In genomic region chr14:34139160-34140121, GRCh38 we compare ENCODE assay signal across 8 cellular contexts.
DNase-seq lines count a peak whose midpoint lies in the region; ATAC-seq, FAIRE-seq and TF ChIP-seq lines count a peak whose summit lies in the region.
"Not testable (repeated sequence)": the region's sequence is repeated elsewhere in the genome, so short reads cannot be mapped to it uniquely, and the experiment has no call there.

No MANE protein-coding gene starts in this region.

- in situ Hi-C loops in brain microvascular endothelial cell (cut with HindIII; ENCODE audit: low pct_ligation_motif_present, low sequenced_read_pairs): not testable (repeated sequence)
- in situ Hi-C loops in HepG2 (cut with HindIII; ENCODE audit: extremely low pct_ligation_motif_present, low pct_unique_long_range_greater_than_20kb): loop anchor here (5.0 kb wide), 1 partner anchor 88 kb away; no protein-coding TSS in a partner anchor

- intact Hi-C loops in HepG2 (cut with micrococcal nuclease; ENCODE audit: unreplicated experiment): loop anchor here (2.0 kb wide), 2 partner anchors 89 to 181 kb away; no protein-coding TSS in a partner anchor

- peak overlapping the region; percentile 66 for H3K27ac ChIP-seq in RWPE1
- not testable (repeated sequence) for H3K27ac ChIP-seq in brain microvascular endothelial cell; HepG2 (ENCODE audit: extremely low read length, insufficient read depth, low read length)

- FAIRE-seq in HepG2 (lab: Jason Lieb, UNC): peak; percentile 70

- BruUV-seq in HepG2 (replicated peaks; lab: Mats Ljungman, UMichigan): not testable (repeated sequence)

- 0 out of 2 replicates have a peak, but pooled peaks have one; percentile 40 for TF ChIP-seq RAD21 in HepG2 (CRISPR knock-in tag; IDR thresholded peaks at IDR 0.05)

- not testable (repeated sequence) for H4K20me1 ChIP-seq in HepG2 (ENCODE audit: insufficient read depth, low read length)

- not testable (repeated sequence) for H3K9ac ChIP-seq in HepG2 (ENCODE audit: insufficient read depth, low read depth, low read length)

- not testable (repeated sequence) for H3K9me3 ChIP-seq in HepG2 (ENCODE audit: low read length)

- 30% methylated on average over 13 of the region's 13 CpGs for WGBS in HepG2 (ENCODE audit: low lambda C conversion rate)

- peak in 1 of 2 experiments; percentile 69; a peak in 2 of 4 replicates for TF ChIP-seq EP300 in HepG2 (IDR thresholded peaks at IDR 0.05; ENCODE audit: low read depth in 2 of 2, low read length in 2 of 2)
- not testable (repeated sequence) for TF ChIP-seq EP300 in HepG2 (CRISPR knock-in tag; IDR thresholded peaks at IDR 0.05; ENCODE audit: borderline replicate concordance)

- peak overlapping the region; percentile 80 for H3K4me2 ChIP-seq in HepG2 (ENCODE audit: low read depth, low read length)

- CTCF ChIA-PET in RWPE1 (lab: Yijun Ruan, JAX): interaction anchor here (0.6 kb wide), 1 partner anchor 41 kb away, joined by 3 read pairs; no protein-coding TSS in a partner anchor
- CTCF ChIA-PET in HepG2 (lab: Yijun Ruan, JAX; ENCODE audit: low intra/inter-chr PET ratio, low total read pairs): not testable (repeated sequence)

- H3K36me3 ChIP-seq in brain microvascular endothelial cell (replicated peaks); HepG2 (replicated peaks in 1 of 2; ENCODE audit: control insufficient read depth in 1 of 2, insufficient read depth in 2 of 2, low read length in 2 of 2): not testable (repeated sequence)

- H3K27me3 ChIP-seq in brain microvascular endothelial cell (replicated peaks); HepG2 (ENCODE audit: control insufficient read depth in 1 of 2, insufficient read depth in 2 of 2, low read length in 2 of 2): not testable (repeated sequence)

- peaks cover 33% of the 10 kb centered on the region for H3K4me1 ChIP-seq in HepG2 (ENCODE audit: insufficient read depth, low read length)

- peak; percentile 94 for ATAC-seq in HepG2

- POLR2A ChIA-PET in RWPE1 (lab: Yijun Ruan, JAX; ENCODE audit: low non-redundant PET): interaction anchor here (0.8 kb wide), 1 partner anchor 79 kb away, joined by 5 read pairs; no protein-coding TSS in a partner anchor
- POLR2A ChIA-PET in HepG2 (lab: Yijun Ruan, JAX): interaction anchor here (1.3 to 1.7 kb wide), 4 partner anchors 8 to 115 kb away, joined by 3 to 6 read pairs (median 4); no protein-coding TSS in a partner anchor

- H3K79me2 ChIP-seq in HepG2 (ENCODE audit: insufficient read depth, low read length): not testable (repeated sequence)

- TF ChIP-seq CTCF in RWPE1 (conservative IDR thresholded peaks at IDR 0.05; ENCODE audit: low read depth); brain microvascular endothelial cell (IDR thresholded peaks at IDR 0.05; ENCODE audit: low read depth, low read length, missing control alignments); fibroblast of villous mesenchyme (IDR thresholded peaks at IDR 0.05; ENCODE audit: insufficient read depth, low read depth, low read length): not testable (repeated sequence)
- peak; percentile 38 for TF ChIP-seq CTCF in HepG2 (CRISPR knock-in tag; IDR thresholded peaks at IDR 0.05)

- TF ChIP-seq POLR2A in HepG2 (IDR thresholded peaks at IDR 0.05; ENCODE audit: insufficient read depth in 1 of 2, low read depth in 2 of 2, low read length in 2 of 2): not testable (repeated sequence)

- H2AFZ ChIP-seq in HepG2 (ENCODE audit: low read length): peak overlapping the region; percentile 11

- DNase-seq in CMK (ENCODE audit: low read depth) (peak; percentile 11), HT-29 (ENCODE audit: low spot score) (peak; percentile 80), NCI-H2171 treated with DMSO at 0.1 percent for 48 hours (lab: John Stamatoyannopoulos, UW) (peak; percentile 78), RWPE1 (ENCODE audit: low spot score) (peak; percentile 13), brain microvascular endothelial cell (peak; percentile 1), fibroblast of villous mesenchyme (ENCODE audit: low read depth) (peak; percentile 75), HepG2 (ENCODE audit: low spot score) (peak; percentile 90), renal cortical epithelial cell (ENCODE audit: low read depth) (peak; percentile 79)

- not testable (repeated sequence) for H3K4me3 ChIP-seq in brain microvascular endothelial cell (ENCODE audit: low read depth, low read length); fibroblast of villous mesenchyme (ENCODE audit: low read depth, low read length)
- H3K4me3 ChIP-seq in HepG2 (replicated peaks in 1 of 3; ENCODE audit: insufficient read depth in 1 of 3, low read depth in 2 of 3, low read length in 3 of 3): peak overlapping the region; percentile 4 to 51 (median 17); a peak in 5 of 6 replicates

TF ChIP-seq in HepG2, 621 proteins besides CTCF, POLR2A, EP300 and RAD21 (continues in another document):
- TF ChIP-seq CEBPB (IDR thresholded peaks at IDR 0.05; ENCODE audit: borderline replicate concordance, low read depth, low read length) (peak; percentile 73), HDAC2 (CRISPR knock-in tag; IDR thresholded peaks at IDR 0.05) (peak; percentile 54; the same call in 1 of the 2 replicates), MEF2D (CRISPR knock-in tag; IDR thresholded peaks at IDR 0.05) (peak; percentile 68), HMGXB3 (CRISPR knock-in tag; IDR thresholded peaks at IDR 0.05; ENCODE audit: borderline replicate concordance) (peak; percentile 39; the same call in 1 of the 2 replicates), KDM6A (CRISPR knock-in tag; IDR thresholded peaks at IDR 0.05; ENCODE audit: low read depth) (peak; percentile 81), SOX13 (IDR thresholded peaks at IDR 0.05) (peak; percentile 64; the same call in 1 of the 2 replicates), SOX13 (CRISPR knock-in tag; conservative IDR thresholded peaks at IDR 0.05 in 1 of 2, IDR thresholded peaks at IDR 0.05 in 1 of 2) (peak in 1 of 2 experiments; percentile 59; a peak in 1 of 4 replicates), ZNF713 (CRISPR knock-in tag; IDR thresholded peaks at IDR 0.05) (0 out of 2 replicates have a peak, but pooled peaks have one; percentile 44), POGZ (CRISPR knock-in tag; IDR thresholded peaks at IDR 0.05) (peak; percentile 72), HOXA3 (CRISPR knock-in tag; IDR thresholded peaks at IDR 0.05) (peak; percentile 81), ZNF605 (CRISPR knock-in tag; IDR thresholded peaks at IDR 0.05) (peak; percentile 84), ZNF281 (CRISPR knock-in tag; IDR thresholded peaks at IDR 0.05; ENCODE audit: borderline replicate concordance) (peak; percentile 100), THAP11 (CRISPR knock-in tag; IDR thresholded peaks at IDR 0.05) (peak; percentile 55; the same call in 1 of the 2 replicates), CBX1 (IDR thresholded peaks at IDR 0.05; ENCODE audit: low read depth) (peak; percentile 24), MBNL3 (CRISPR knock-in tag; conservative IDR thresholded peaks at IDR 0.05) (0 out of 2 replicates have a peak, but pooled peaks have one; percentile 38), KDM3A (CRISPR knock-in tag; IDR thresholded peaks at IDR 0.05; ENCODE audit: low read depth) (peak; percentile 67; the same call in 1 of the 2 replicates)

Comparison
In these comparisons a context has a peak if more than half of its experiments do, and no peak if none do; other contexts are left out.
1. DNase-seq: peak in every context shown above with its lines; median percentile 90 in HepG2; 80 in HT-29; 79 in renal cortical epithelial cell; 78 in NCI-H2171 treated with DMSO at 0.1 percent for 48 hours; 75 in fibroblast of villous mesenchyme; 13 in RWPE1; 11 in CMK; 1 in brain microvascular endothelial cell.